Comparison of ENCODE assay signal across 19 cellular contexts in the genomic region with DNA sequence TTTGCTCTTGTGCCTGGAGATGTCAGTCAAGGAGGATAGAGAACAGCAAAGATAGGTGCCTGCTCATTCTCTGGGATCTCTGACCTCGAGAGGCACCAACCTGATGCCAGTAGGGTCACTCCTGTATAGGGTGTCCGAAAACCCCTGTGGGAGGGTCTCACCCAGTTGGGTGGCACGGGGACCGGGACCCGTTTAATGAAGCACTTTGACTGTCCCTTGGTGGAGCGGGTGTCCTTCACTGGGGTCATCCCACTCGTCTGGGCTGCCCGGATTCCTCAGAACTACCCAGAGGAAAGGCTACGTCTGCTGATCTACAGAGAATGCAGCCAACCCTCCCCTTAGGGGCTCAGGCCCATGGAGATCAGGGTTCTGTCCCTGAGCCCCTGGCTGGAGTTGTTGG.
"Had no signal": no experiment of that assay in that cellular context is flagged by ENCODE, and none has a peak within 500 bp of the region (broad histone marks: within the 10 kb centered on the region; RNA-seq: fewer than 3 reads in every experiment).

No MANE protein-coding gene starts in this region.

- H2AFZ ChIP-seq: hepatocyte had no signal

- H3K4me3 ChIP-seq: esophagus squamous epithelium, hepatocyte, psoas muscle, sigmoid colon, skin epidermis, uterus had no signal

- H3K4me1 ChIP-seq: esophagus squamous epithelium, foreskin keratinocyte, psoas muscle, sigmoid colon, uterus had no signal

- H3K27me3 Mint-ChIP-seq: dendritic cell treated with granulocyte-macrophage colony-stimulating factor and Interleukin-4, amounts not matched to agents 40 ng/mL and 50 ng/mL, for 4 days; naive B cell; type B pancreatic cell had no signal

- H3K27me3 ChIP-seq: esophagus squamous epithelium, foreskin keratinocyte, hepatocyte, neutrophil, sigmoid colon, uterus had no signal

- H3K9me3 ChIP-seq: esophagus squamous epithelium, neutrophil, psoas muscle, uterus had no signal

- H3K4me1 Mint-ChIP-seq: naive B cell, nephron had no signal

- H3K36me3 Mint-ChIP-seq: naive B cell, type B pancreatic cell had no signal

- H3K27ac Mint-ChIP-seq: dendritic cell treated with granulocyte-macrophage colony-stimulating factor and Interleukin-4, amounts not matched to agents 40 ng/mL and 50 ng/mL, for 4 days; effector memory CD8-positive, alpha-beta T cell; naive B cell; nephron; type B pancreatic cell had no signal

- H3K27ac ChIP-seq: esophagus squamous epithelium, foreskin keratinocyte, hepatocyte, neutrophil, psoas muscle, sigmoid colon, skin epidermis, uterus had no signal

- H3K79me2 ChIP-seq: hepatocyte had no signal

- H3K4me3 Mint-ChIP-seq: dendritic cell treated with granulocyte-macrophage colony-stimulating factor and Interleukin-4, amounts not matched to agents 40 ng/mL and 50 ng/mL, for 4 days; effector memory CD8-positive, alpha-beta T cell; naive B cell; nephron; type B pancreatic cell had no signal

- H3K4me2 ChIP-seq: hepatocyte had no signal

- H3K36me3 ChIP-seq: esophagus squamous epithelium, neutrophil, sigmoid colon, uterus had no signal

- ATAC-seq: effector memory CD8-positive, alpha-beta T cell; foreskin keratinocyte; psoas muscle had no signal

- DNase-seq: effector memory CD8-positive, alpha-beta T cell; esophagus squamous epithelium; foreskin keratinocyte; head of caudate nucleus; kidney glomerular epithelial cell; midbrain; naive B cell; sigmoid colon; stimulated activated CD4-positive, alpha-beta T cell treated with anti-CD3 and anti-CD28 coated beads, Interleukin-2, amount 100 ng/mL, for 24 hours; stimulated activated CD4-positive, alpha-beta T cell treated with anti-CD3 and anti-CD28 coated beads, Interleukin-4, amount 100 ng/mL, for 4 hours; stimulated activated naive CD4-positive, alpha-beta T cell treated with Interleukin-2 at 50 U/mL for 16 hours; uterus had no signal
